In the genomic region with DNA sequence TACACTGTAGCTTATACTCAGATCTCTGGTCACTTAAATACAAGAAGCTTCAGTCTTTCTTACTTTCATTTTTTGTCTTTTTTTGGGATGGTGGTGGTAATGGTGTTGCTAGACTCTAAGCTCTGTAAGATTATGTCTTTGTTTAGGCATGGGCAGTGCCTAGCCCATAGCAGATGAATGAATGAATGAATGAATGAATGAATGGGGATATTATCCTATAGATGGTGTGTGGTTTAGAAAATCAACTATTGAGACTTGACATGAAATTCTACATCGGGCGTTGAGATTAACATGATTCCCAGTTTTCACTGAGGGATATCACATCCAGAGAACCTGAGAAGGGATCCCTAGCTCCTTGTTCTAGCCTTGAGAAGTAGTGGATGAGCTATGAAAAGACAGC, we compare ENCODE assay signal across 35 cellular contexts.
"Had no signal": no experiment of that assay in that cellular context is flagged by ENCODE, and none has a peak within 500 bp of the region (broad histone marks: within the 10 kb centered on the region; RNA-seq: fewer than 3 reads in every experiment).

No MANE protein-coding gene starts in this region.

- H3K9me3 ChIP-seq: MG63 had no signal

- DNase-seq: Kasumi-1, MG63, MM.1S, MV-4-11, NCI-H1048, NCI-H1092, NCI-H1092 treated with DMSO at 0.1 percent for 48 hours, NCI-H1105, NCI-H1105 treated with DMSO at 0.1 percent for 48 hours, NCI-H1417, NCI-H1417 treated with DMSO at 0.1 percent for 48 hours, NCI-H1436, NCI-H1436 treated with DMSO at 0.1 percent for 48 hours, NCI-H146, NCI-H1694, NCI-H1694 treated with DMSO at 0.1 percent for 48 hours, NCI-H187, NCI-H187 treated with DMSO at 0.1 percent for 48 hours, NCI-H1930, NCI-H2029, NCI-H2029 treated with DMSO at 0.1 percent for 48 hours, NCI-H2081, NCI-H2081 treated with DMSO at 0.1 percent for 48 hours, NCI-H2107, NCI-H2171, NCI-H2171 treated with DMSO at 0.1 percent for 48 hours, NCI-H2227 treated with DMSO at 0.1 percent for 48 hours, NCI-H226, NCI-H345, NCI-H446, NCI-H446 treated with DMSO at 0.1 percent for 48 hours, NCI-H510A, NCI-H510A treated with DMSO at 0.1 percent for 48 hours, NCI-H524, NCI-H524 treated with DMSO at 0.1 percent for 48 hours had no signal

- H3K4me3 ChIP-seq: MG63 had no signal

- H3K36me3 ChIP-seq: MG63 had no signal

- H3K27me3 ChIP-seq: MG63 had no signal
